In the genomic region with DNA sequence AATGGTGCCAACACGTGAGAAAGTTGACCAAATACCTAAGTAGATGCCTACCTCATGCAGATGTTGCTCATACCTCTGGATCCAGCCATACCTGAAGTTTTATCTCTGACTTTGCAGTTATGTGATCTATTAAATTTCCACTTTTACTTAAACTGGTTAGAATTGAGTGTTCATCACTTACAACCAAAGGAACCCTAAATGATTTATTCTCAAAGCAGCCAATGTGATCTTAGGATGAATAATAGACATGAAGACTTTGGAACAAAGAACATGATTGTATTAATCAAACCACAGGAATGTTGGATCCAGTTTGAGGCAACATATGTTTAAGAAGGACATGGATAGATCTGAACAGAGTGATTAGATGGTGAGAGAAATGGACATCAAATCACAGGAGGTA, we compare ENCODE assay signal across 1 cellular context.
TF ChIP-seq lines count a peak whose summit lies in the region.

No MANE protein-coding gene starts in this region.

TF ChIP-seq in GM23338, 12 proteins besides CTCF, POLR2A, EP300 and RAD21 (continued from another document):
- TF ChIP-seq, protein P1, sequence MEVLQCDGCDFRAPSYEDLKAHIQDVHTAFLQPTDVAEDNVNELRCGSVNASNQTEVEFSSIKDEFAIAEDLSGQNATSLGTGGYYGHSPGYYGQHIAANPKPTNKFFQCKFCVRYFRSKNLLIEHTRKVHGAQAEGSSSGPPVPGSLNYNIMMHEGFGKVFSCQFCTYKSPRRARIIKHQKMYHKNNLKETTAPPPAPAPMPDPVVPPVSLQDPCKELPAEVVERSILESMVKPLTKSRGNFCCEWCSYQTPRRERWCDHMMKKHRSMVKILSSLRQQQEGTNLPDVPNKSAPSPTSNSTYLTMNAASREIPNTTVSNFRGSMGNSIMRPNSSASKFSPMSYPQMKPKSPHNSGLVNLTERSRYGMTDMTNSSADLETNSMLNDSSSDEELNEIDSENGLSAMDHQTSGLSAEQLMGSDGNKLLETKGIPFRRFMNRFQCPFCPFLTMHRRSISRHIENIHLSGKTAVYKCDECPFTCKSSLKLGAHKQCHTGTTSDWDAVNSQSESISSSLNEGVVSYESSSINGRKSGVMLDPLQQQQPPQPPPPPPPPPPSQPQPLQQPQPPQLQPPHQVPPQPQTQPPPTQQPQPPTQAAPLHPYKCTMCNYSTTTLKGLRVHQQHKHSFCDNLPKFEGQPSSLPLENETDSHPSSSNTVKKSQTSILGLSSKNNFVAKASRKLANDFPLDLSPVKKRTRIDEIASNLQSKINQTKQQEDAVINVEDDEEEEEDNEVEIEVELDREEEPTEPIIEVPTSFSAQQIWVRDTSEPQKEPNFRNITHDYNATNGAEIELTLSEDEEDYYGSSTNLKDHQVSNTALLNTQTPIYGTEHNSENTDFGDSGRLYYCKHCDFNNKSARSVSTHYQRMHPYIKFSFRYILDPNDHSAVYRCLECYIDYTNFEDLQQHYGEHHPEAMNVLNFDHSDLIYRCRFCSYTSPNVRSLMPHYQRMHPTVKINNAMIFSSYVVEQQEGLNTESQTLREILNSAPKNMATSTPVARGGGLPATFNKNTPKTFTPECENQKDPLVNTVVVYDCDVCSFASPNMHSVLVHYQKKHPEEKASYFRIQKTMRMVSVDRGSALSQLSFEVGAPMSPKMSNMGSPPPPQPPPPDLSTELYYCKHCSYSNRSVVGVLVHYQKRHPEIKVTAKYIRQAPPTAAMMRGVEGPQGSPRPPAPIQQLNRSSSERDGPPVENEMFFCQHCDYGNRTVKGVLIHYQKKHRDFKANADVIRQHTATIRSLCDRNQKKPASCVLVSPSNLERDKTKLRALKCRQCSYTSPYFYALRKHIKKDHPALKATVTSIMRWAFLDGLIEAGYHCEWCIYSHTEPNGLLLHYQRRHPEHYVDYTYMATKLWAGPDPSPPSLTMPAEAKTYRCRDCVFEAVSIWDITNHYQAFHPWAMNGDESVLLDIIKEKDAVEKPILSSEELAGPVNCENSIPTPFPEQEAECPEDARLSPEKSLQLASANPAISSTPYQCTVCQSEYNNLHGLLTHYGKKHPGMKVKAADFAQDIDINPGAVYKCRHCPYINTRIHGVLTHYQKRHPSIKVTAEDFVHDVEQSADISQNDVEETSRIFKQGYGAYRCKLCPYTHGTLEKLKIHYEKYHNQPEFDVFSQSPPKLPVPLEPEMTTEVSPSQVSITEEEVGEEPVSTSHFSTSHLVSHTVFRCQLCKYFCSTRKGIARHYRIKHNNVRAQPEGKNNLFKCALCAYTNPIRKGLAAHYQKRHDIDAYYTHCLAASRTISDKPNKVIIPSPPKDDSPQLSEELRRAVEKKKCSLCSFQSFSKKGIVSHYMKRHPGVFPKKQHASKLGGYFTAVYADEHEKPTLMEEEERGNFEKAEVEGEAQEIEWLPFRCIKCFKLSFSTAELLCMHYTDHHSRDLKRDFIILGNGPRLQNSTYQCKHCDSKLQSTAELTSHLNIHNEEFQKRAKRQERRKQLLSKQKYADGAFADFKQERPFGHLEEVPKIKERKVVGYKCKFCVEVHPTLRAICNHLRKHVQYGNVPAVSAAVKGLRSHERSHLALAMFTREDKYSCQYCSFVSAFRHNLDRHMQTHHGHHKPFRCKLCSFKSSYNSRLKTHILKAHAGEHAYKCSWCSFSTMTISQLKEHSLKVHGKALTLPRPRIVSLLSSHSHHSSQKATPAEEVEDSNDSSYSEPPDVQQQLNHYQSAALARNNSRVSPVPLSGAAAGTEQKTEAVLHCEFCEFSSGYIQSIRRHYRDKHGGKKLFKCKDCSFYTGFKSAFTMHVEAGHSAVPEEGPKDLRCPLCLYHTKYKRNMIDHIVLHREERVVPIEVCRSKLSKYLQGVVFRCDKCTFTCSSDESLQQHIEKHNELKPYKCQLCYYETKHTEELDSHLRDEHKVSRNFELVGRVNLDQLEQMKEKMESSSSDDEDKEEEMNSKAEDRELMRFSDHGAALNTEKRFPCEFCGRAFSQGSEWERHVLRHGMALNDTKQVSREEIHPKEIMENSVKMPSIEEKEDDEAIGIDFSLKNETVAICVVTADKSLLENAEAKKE (CRISPR knock-in tag; IDR thresholded peaks at IDR 0.05): no peak
- TF ChIP-seq, protein P2, sequence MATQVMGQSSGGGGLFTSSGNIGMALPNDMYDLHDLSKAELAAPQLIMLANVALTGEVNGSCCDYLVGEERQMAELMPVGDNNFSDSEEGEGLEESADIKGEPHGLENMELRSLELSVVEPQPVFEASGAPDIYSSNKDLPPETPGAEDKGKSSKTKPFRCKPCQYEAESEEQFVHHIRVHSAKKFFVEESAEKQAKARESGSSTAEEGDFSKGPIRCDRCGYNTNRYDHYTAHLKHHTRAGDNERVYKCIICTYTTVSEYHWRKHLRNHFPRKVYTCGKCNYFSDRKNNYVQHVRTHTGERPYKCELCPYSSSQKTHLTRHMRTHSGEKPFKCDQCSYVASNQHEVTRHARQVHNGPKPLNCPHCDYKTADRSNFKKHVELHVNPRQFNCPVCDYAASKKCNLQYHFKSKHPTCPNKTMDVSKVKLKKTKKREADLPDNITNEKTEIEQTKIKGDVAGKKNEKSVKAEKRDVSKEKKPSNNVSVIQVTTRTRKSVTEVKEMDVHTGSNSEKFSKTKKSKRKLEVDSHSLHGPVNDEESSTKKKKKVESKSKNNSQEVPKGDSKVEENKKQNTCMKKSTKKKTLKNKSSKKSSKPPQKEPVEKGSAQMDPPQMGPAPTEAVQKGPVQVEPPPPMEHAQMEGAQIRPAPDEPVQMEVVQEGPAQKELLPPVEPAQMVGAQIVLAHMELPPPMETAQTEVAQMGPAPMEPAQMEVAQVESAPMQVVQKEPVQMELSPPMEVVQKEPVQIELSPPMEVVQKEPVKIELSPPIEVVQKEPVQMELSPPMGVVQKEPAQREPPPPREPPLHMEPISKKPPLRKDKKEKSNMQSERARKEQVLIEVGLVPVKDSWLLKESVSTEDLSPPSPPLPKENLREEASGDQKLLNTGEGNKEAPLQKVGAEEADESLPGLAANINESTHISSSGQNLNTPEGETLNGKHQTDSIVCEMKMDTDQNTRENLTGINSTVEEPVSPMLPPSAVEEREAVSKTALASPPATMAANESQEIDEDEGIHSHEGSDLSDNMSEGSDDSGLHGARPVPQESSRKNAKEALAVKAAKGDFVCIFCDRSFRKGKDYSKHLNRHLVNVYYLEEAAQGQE (IDR thresholded peaks at IDR 0.05; ENCODE audit: unreplicated experiment): no peak
- no peak for TF ChIP-seq NANOG (IDR thresholded peaks at IDR 0.05; ENCODE audit: borderline replicate concordance)
TF ChIP-seq in GM23338: peak in this region for 0.
